ENCODE assay signal across 8 cellular contexts in the genomic region with DNA sequence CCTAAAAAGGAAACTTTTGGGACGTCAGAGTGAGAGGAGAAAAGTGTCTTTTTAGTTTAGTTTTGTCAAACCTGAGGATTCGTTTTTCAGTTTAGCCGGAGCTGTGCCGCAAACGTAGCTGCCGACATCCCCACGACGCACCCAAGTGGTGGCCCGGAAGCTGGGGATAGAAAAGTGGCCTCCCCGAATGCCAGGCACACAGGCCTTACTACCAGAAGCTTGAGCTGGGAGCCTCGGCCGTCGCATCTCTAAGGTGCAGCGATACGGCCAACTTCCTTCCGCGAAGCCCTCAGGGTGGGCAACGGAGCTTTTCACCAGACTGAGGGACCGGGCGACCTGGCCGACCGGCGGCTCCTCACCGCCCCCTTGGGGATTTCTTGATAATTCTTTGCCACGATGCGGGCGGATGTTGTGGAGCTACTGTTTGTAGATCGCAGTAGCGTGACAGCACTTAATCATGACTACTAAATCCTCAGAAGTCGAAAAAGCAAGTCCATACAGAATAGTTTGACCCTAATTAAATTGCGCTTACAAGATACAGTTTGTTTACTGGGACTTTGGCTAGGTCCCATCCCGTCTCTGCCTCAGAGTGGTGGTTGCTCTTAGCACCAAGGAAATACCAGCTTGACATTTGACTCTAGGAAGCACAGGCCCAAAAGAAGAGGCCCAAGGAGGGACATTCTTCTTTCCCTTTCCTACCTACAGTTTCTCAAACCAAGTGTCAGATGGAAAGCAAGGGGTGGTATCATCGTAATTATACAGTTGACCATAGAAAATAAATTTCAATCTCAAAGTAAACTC. TPM values are rescaled to one million over a fixed set of nuclear protein-coding genes. Genes with fewer than 3 reads are reported as not detected.
DNase-seq lines count a peak whose midpoint lies in the region; ATAC-seq and TF ChIP-seq lines count a peak whose summit lies in the region.

No MANE protein-coding gene starts in this region.

- TF ChIP-seq CTCF in LNCaP clone FGC (IDR thresholded peaks at IDR 0.05; ENCODE audit: control insufficient read depth, extremely low read depth, insufficient read depth), result peak; percentile 56
- TF ChIP-seq CTCF in fibroblast of pulmonary artery (IDR thresholded peaks at IDR 0.05; ENCODE audit: low read length, missing control alignments), result peak; percentile 58
- TF ChIP-seq CTCF in natural killer cell (IDR thresholded peaks at IDR 0.05), result peak; percentile 74

- H3K36me3 Mint-ChIP-seq in activated T-helper 2 cell treated with anti-CD3 and anti-CD28 coated beads, Interferon-gamma antibody, Interleukin-2, Interleukin-4, amounts not matched to agents 10 μg/mL and 5 μg/mL and 100 μg/mL, durations not matched to agents 14 hours and 24 hours and 36 hours (ENCODE audit: low read depth), result peaks cover 25% of the 10 kb centered on the region
- no peaks in the 10 kb centered on the region for H3K36me3 Mint-ChIP-seq in natural killer cell
- peaks cover 3 to 18% of the 10 kb centered on the region in 2 donors for H3K36me3 Mint-ChIP-seq in stimulated activated naive B cell treated with anti-CD40 and anti-IgM and Interleukin-4, amounts not matched to agents 10 μg/mL and 1 μg/mL and 100 μg/mL, for 72 hours

- H3K4me3 ChIP-seq in H7 (ENCODE audit: insufficient read depth, low read depth, low read length) (peak overlapping the region; percentile 97), LNCaP clone FGC (ENCODE audit: low read depth, low read length) (peak overlapping the region; percentile 95), fibroblast of pulmonary artery (replicated peaks; ENCODE audit: low read depth, low read length) (peak overlapping the region; percentile 80)

- H3K36me3 ChIP-seq in H7 (replicated peaks; ENCODE audit: control insufficient read depth, insufficient read depth, low read length), result peaks cover 2% of the 10 kb centered on the region

- H3K9me3 Mint-ChIP-seq in activated T-helper 2 cell treated with anti-CD3 and anti-CD28 coated beads, Interferon-gamma antibody, Interleukin-2, Interleukin-4, amounts not matched to agents 10 μg/mL and 5 μg/mL and 100 μg/mL, durations not matched to agents 14 hours and 24 hours and 36 hours, result no peaks in the 10 kb centered on the region
- H3K9me3 Mint-ChIP-seq in natural killer cell, result no peaks in the 10 kb centered on the region
- no peaks in the 10 kb centered on the region for H3K9me3 Mint-ChIP-seq in stimulated activated naive B cell treated with anti-CD40 and anti-IgM and Interleukin-4, amounts not matched to agents 10 μg/mL and 1 μg/mL and 100 μg/mL, for 72 hours

- no peaks in the 10 kb centered on the region for H3K27me3 ChIP-seq in H7 (ENCODE audit: control insufficient read depth, insufficient read depth, low read length)

- H3K27me3 Mint-ChIP-seq in activated T-helper 2 cell treated with anti-CD3 and anti-CD28 coated beads, Interferon-gamma antibody, Interleukin-2, Interleukin-4, amounts not matched to agents 10 μg/mL and 5 μg/mL and 100 μg/mL, durations not matched to agents 14 hours and 24 hours and 36 hours (ENCODE audit: low read depth), result no peaks in the 10 kb centered on the region
- no peaks in the 10 kb centered on the region for H3K27me3 Mint-ChIP-seq in natural killer cell (ENCODE audit: low read depth in 2 of 2)
- H3K27me3 Mint-ChIP-seq in stimulated activated naive B cell treated with anti-CD40 and anti-IgM and Interleukin-4, amounts not matched to agents 10 μg/mL and 1 μg/mL and 100 μg/mL, for 72 hours, result no peaks in the 10 kb centered on the region

- peaks cover 41% of the 10 kb centered on the region for H3K4me1 Mint-ChIP-seq in activated T-helper 2 cell treated with anti-CD3 and anti-CD28 coated beads, Interferon-gamma antibody, Interleukin-2, Interleukin-4, amounts not matched to agents 10 μg/mL and 5 μg/mL and 100 μg/mL, durations not matched to agents 14 hours and 24 hours and 36 hours (ENCODE audit: low read depth)
- H3K4me1 Mint-ChIP-seq in natural killer cell, result peaks cover 34 to 35% of the 10 kb centered on the region in 2 donors
- H3K4me1 Mint-ChIP-seq in stimulated activated naive B cell treated with anti-CD40 and anti-IgM and Interleukin-4, amounts not matched to agents 10 μg/mL and 1 μg/mL and 100 μg/mL, for 72 hours, result peaks cover 14 to 26% of the 10 kb centered on the region in 2 donors

- peak overlapping the region; percentile 93 for H3K4me3 Mint-ChIP-seq in activated T-helper 2 cell treated with anti-CD3 and anti-CD28 coated beads, Interferon-gamma antibody, Interleukin-2, Interleukin-4, amounts not matched to agents 10 μg/mL and 5 μg/mL and 100 μg/mL, durations not matched to agents 14 hours and 24 hours and 36 hours (ENCODE audit: low read depth)
- peak overlapping the region; percentile 97 for H3K4me3 Mint-ChIP-seq in natural killer cell
- peak overlapping the region; percentile 89 to 97 for H3K4me3 Mint-ChIP-seq in stimulated activated naive B cell treated with anti-CD40 and anti-IgM and Interleukin-4, amounts not matched to agents 10 μg/mL and 1 μg/mL and 100 μg/mL, for 72 hours

- H3K27ac Mint-ChIP-seq in activated T-helper 2 cell treated with anti-CD3 and anti-CD28 coated beads, Interferon-gamma antibody, Interleukin-2, Interleukin-4, amounts not matched to agents 10 μg/mL and 5 μg/mL and 100 μg/mL, durations not matched to agents 14 hours and 24 hours and 36 hours, result peak overlapping the region; percentile 99
- H3K27ac Mint-ChIP-seq in natural killer cell, result peak overlapping the region; percentile 97 to 99
- peak overlapping the region; percentile 100 for H3K27ac Mint-ChIP-seq in stimulated activated naive B cell treated with anti-CD40 and anti-IgM and Interleukin-4, amounts not matched to agents 10 μg/mL and 1 μg/mL and 100 μg/mL, for 72 hours

- ATAC-seq in natural killer cell, result peak; percentile 75 to 86 (median 76)
- peak; percentile 72 to 78 for ATAC-seq in stimulated activated naive B cell treated with anti-CD40 and anti-IgM and Interleukin-4, amounts not matched to agents 10 μg/mL and 1 μg/mL and 100 μg/mL, for 72 hours (replicated peaks)

- intact Hi-C loops in activated T-helper 2 cell treated with anti-CD3 and anti-CD28 coated beads, Interferon-gamma antibody, Interleukin-2, Interleukin-4, amounts not matched to agents 10 μg/mL and 5 μg/mL and 100 μg/mL, durations not matched to agents 14 hours and 24 hours and 36 hours (cut with micrococcal nuclease), result loop anchor here (1.0 to 10.0 kb wide), 10 partner anchors 31 to 533 kb away; partner anchors contain the start of genes ANXA2R, C5orf34, NIM1K and NNT
- intact Hi-C loops in natural killer cell (cut with micrococcal nuclease), result loop anchor here (1.0 to 10.0 kb wide), 8 partner anchors 30 to 532 kb away; partner anchors contain the start of genes NNT and PAIP1

- DNase-seq in ELF-1 (ENCODE audit: low read depth, low spot score) (peak; percentile 95), H7 (peak; percentile 84), LNCaP clone FGC (ENCODE audit: low read depth) (peak; percentile 34), RPMI7951 (ENCODE audit: low read depth) (peak; percentile 80), fibroblast of pulmonary artery (ENCODE audit: low read depth) (peak; percentile 85), natural killer cell (peak; percentile 80)
- peak; percentile 87 for DNase-seq in activated T-helper 2 cell treated with anti-CD3 and anti-CD28 coated beads, Interferon-gamma antibody, Interleukin-2, Interleukin-4, amounts not matched to agents 10 μg/mL and 5 μg/mL and 100 μg/mL, durations not matched to agents 14 hours and 24 hours and 36 hours (ENCODE audit: low spot score)
- peak; percentile 87 for DNase-seq in stimulated activated naive B cell treated with anti-CD40 and anti-IgM and Interleukin-4, amounts not matched to agents 10 μg/mL and 1 μg/mL and 100 μg/mL, for 72 hours

RNA-seq across cellular contexts. Expression of gene TMEM267, which starts 0.6 kb away (rescaled TPM):
- 5.5 and 6.3 TPM in 2 replicates for total RNA-seq in H7 (2014; rRNA removed; shearing (Covaris generic))
- 10.3 and 17.8 TPM in 2 replicates for total RNA-seq in RPMI7951 (2014; rRNA removed; shearing (Covaris generic))
- total RNA-seq in activated T-helper 2 cell treated with anti-CD3 and anti-CD28 coated beads, Interferon-gamma antibody, Interleukin-2, Interleukin-4, amounts not matched to agents 10 μg/mL and 5 μg/mL and 100 μg/mL, durations not matched to agents 14 hours and 24 hours and 36 hours, result 17.3 and 20.1 TPM in 2 replicates
- total RNA-seq in natural killer cell, result 10 to 100 TPM in 1 of 3 donors, 1 to 10 TPM in 2; 7.2 to 12.8 (median 8.8) TPM

RNA-seq across cellular contexts. Expression of gene C5orf34, which starts 30.7 kb away (rescaled TPM):
- 20.1 and 24.8 TPM in 2 replicates for total RNA-seq in H7 (2014; rRNA removed; shearing (Covaris generic))
- total RNA-seq in RPMI7951 (2014; rRNA removed; shearing (Covaris generic)), result 14.5 and 20.3 TPM in 2 replicates
- total RNA-seq in activated T-helper 2 cell treated with anti-CD3 and anti-CD28 coated beads, Interferon-gamma antibody, Interleukin-2, Interleukin-4, amounts not matched to agents 10 μg/mL and 5 μg/mL and 100 μg/mL, durations not matched to agents 14 hours and 24 hours and 36 hours, result 6.3 and 8.3 TPM in 2 replicates
- 1 to 10 TPM; 1.1 to 1.8 (median 1.3) TPM for total RNA-seq in natural killer cell

Comparison
In these comparisons a context has a peak if more than half of its experiments do, and no peak if none do; other contexts are left out.
1. Peak in every context shown above with its lines: DNase-seq, ATAC-seq and H3K4me3 ChIP-seq.
2. DNase-seq: peak in every context shown above with its lines; median percentile 95 in ELF-1; 87 in activated T-helper 2 cell treated with anti-CD3 and anti-CD28 coated beads, Interferon-gamma antibody, Interleukin-2, Interleukin-4, amounts not matched to agents 10 μg/mL and 5 μg/mL and 100 μg/mL, durations not matched to agents 14 hours and 24 hours and 36 hours; 87 in stimulated activated naive B cell treated with anti-CD40 and anti-IgM and Interleukin-4, amounts not matched to agents 10 μg/mL and 1 μg/mL and 100 μg/mL, for 72 hours; 85 in fibroblast of pulmonary artery; 84 in H7; 80 in RPMI7951; 80 in natural killer cell; 34 in LNCaP clone FGC.